23 cellular contexts compared by ENCODE assay signal in the genomic region with DNA sequence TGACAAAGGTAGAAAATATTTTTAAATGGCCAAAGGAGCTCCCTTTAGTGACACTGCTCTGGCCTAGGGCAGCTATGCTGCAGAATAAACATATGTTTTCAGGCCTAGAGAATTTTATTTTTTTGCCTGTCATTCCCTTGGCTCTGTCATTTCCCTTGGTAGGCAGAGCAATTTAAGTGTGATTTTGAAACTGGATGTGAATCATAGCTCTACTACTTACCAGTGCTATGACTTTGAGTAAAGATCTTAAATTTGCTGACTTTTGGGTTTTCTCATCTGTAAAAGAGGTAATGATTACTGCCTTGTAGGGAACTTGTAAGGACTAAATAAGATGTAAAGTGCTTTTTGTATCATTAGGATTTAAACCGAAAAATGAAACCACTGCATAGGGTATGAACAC.
DNase-seq lines count a peak whose midpoint lies in the region; ATAC-seq and TF ChIP-seq lines count a peak whose summit lies in the region.
"Had no signal": no experiment of that assay in that cellular context is flagged by ENCODE, and none has a peak within 500 bp of the region (broad histone marks: within the 10 kb centered on the region; RNA-seq: fewer than 3 reads in every experiment).

No MANE protein-coding gene starts in this region.

- intact Hi-C loops in IMR-90 (cut with micrococcal nuclease): no loop called here

- no peak overlapping the region for H2BK20ac ChIP-seq in IMR-90 (ENCODE audit: low read depth, low read length)

- no peak overlapping the region for H4K91ac ChIP-seq in IMR-90 (ENCODE audit: insufficient read depth, low read depth, low read length)

- H3K4me2 ChIP-seq in IMR-90 (ENCODE audit: low read depth, low read length): no peak overlapping the region
- H3K4me2 ChIP-seq: PC-9, smooth muscle cell had no signal

- BruUV-seq in IMR-90 (replicated peaks; lab: Mats Ljungman, UMichigan): no TSS peak

- ATAC-seq in IMR-90 (ENCODE audit: low read depth): no peak
- ATAC-seq in HG02623 (IDR thresholded peaks at IDR 0.05; ENCODE audit: unreplicated experiment): no peak
- no peak for ATAC-seq in GM19463 (IDR thresholded peaks at IDR 0.05; ENCODE audit: unreplicated experiment)
- ATAC-seq: foreskin keratinocyte; left ventricle myocardium superior; naive thymus-derived CD4-positive, alpha-beta T cell; upper lobe of right lung had no signal

- WGBS in IMR-90 (ENCODE audit: extremely low coverage in 2 of 2, insufficient read length in 1 of 2), 2 experiments: no CpG with 5 or more reads among the region's 1 CpG

- dilution Hi-C loops in IMR-90 (cut with HindIII; ENCODE audit: low sequenced_read_pairs, unreplicated experiment): no loop called here

- no peak overlapping the region for H2AK9ac ChIP-seq in IMR-90 (replicated peaks; ENCODE audit: low read depth, low read length, poor library complexity)

- H3K27ac ChIP-seq in IMR-90 (ENCODE audit: insufficient read depth, low read length): no peak overlapping the region
- H3K27ac ChIP-seq: foreskin keratinocyte, PC-9, upper lobe of right lung, WERI-Rb-1 had no signal

- H3K18ac ChIP-seq in IMR-90 (ENCODE audit: low read depth, low read length): no peak overlapping the region

- H3K9me3 ChIP-seq in IMR-90 (ENCODE audit: control insufficient read depth, insufficient read depth, low read length): no peaks in the 10 kb centered on the region
- H3K9me3 ChIP-seq in adipocyte (ENCODE audit: control insufficient read depth, low read length): no peaks in the 10 kb centered on the region
- H3K9me3 ChIP-seq: upper lobe of right lung had no signal

- no peak overlapping the region for H2BK120ac ChIP-seq in IMR-90 (ENCODE audit: low read depth, low read length)

- no peak overlapping the region for H2AFZ ChIP-seq in IMR-90 (replicated peaks; ENCODE audit: low read length, poor library complexity)
- H2AFZ ChIP-seq: PC-9 had no signal

- H4K8ac ChIP-seq in IMR-90 (ENCODE audit: low read depth in 2 of 2, low read length in 2 of 2): no peak overlapping the region

- no peak overlapping the region for H2BK5ac ChIP-seq in IMR-90 (ENCODE audit: low read depth, low read length, poor library complexity, severe bottlenecking)

- no peak overlapping the region for H2BK15ac ChIP-seq in IMR-90 (ENCODE audit: low read depth, low read length)

- no peak overlapping the region for H4K5ac ChIP-seq in IMR-90 (ENCODE audit: low read depth, low read length)

- in situ Hi-C loops in IMR-90 (cut with MboI; ENCODE audit: low sequenced_read_pairs): no loop called here

- no peak overlapping the region for H3K4me3 ChIP-seq in IMR-90 (ENCODE audit: insufficient read depth, low read depth, low read length)
- H3K4me3 ChIP-seq in adipocyte (ENCODE audit: low read length): no peak overlapping the region
- H3K4me3 ChIP-seq: PC-9, smooth muscle cell, upper lobe of right lung had no signal

- H3K9me1 ChIP-seq in IMR-90 (ENCODE audit: insufficient read depth, low read length): no peaks in the 10 kb centered on the region

- H3K4me1 ChIP-seq in IMR-90 (ENCODE audit: control insufficient read depth, insufficient read depth, low read length) (no peaks in the 10 kb centered on the region), adipocyte (ENCODE audit: control insufficient read depth, insufficient read depth, low read length) (peaks cover 39% of the 10 kb centered on the region)
- H3K4me1 ChIP-seq: foreskin keratinocyte, upper lobe of right lung had no signal

- H3K14ac ChIP-seq in IMR-90 (replicated peaks; ENCODE audit: low read depth, low read length): no peak overlapping the region

- H2AK5ac ChIP-seq in IMR-90 (ENCODE audit: low read depth, low read length): no peak overlapping the region

- TF ChIP-seq RAD21 in IMR-90 (IDR thresholded peaks at IDR 0.05; ENCODE audit: low read length): no peak

- no peak for TF ChIP-seq POLR2A in IMR-90 (IDR thresholded peaks at IDR 0.05; ENCODE audit: low read depth, low read length)

- no peak overlapping the region for H3K4ac ChIP-seq in IMR-90 (ENCODE audit: low read depth, low read length)

- H3K36me3 ChIP-seq in IMR-90 (ENCODE audit: control insufficient read depth, insufficient read depth, low read length) (no peaks in the 10 kb centered on the region), adipocyte (ENCODE audit: control insufficient read depth, insufficient read depth, low read length, severe bottlenecking) (no peaks in the 10 kb centered on the region)
- H3K36me3 ChIP-seq: upper lobe of right lung, WERI-Rb-1 had no signal

- CTCF ChIA-PET in IMR-90 (lab: Yijun Ruan, JAX): no interaction called here

- H3K9ac ChIP-seq in IMR-90 (ENCODE audit: low read depth, low read length): no peak overlapping the region
- H3K9ac ChIP-seq in adipocyte (ENCODE audit: low read length): peak overlapping the region; percentile 13

- H4K20me1 ChIP-seq in IMR-90 (ENCODE audit: insufficient read depth, low read length): no peaks in the 10 kb centered on the region

- peak; percentile 31 for DNase-seq in AG20443 (ENCODE audit: low spot score)
- no peak for DNase-seq in IMR-90
- peak; percentile 4 for DNase-seq in adipocyte (ENCODE audit: low read depth)
- DNase-seq in kidney tubule cell (ENCODE audit: low spot score): peak; percentile 32
- no peak for DNase-seq in NCI-H128 (lab: John Stamatoyannopoulos, UW; ENCODE audit: unreplicated experiment)
- DNase-seq in NCI-H1092 (lab: John Stamatoyannopoulos, UW): no peak
- DNase-seq: ACHN; foreskin keratinocyte; hypothalamus; Kasumi-1; left ventricle myocardium superior; naive thymus-derived CD4-positive, alpha-beta T cell; NCI-H2081 treated with DMSO at 0.1 percent for 48 hours; NCI-H345; occipital lobe; PC-9; SHP77; stimulated activated CD4-positive, alpha-beta T cell treated with anti-CD3 and anti-CD28 coated beads, Interleukin-2, amount 100 ng/mL, for 24 hours; upper lobe of right lung had no signal

- no peak overlapping the region for H3K56ac ChIP-seq in IMR-90 (ENCODE audit: extremely low read depth, insufficient read depth, low read length)

- TF ChIP-seq CTCF in IMR-90 (conservative IDR thresholded peaks at IDR 0.05; ENCODE audit: low read depth, low read length): no peak

- no peaks in the 10 kb centered on the region for H3K79me1 ChIP-seq in IMR-90 (ENCODE audit: low read depth in 1 of 2, low read length in 2 of 2)

- H3K23ac ChIP-seq in IMR-90 (ENCODE audit: low read depth, low read length): no peak overlapping the region

- POLR2A ChIA-PET in IMR-90 (lab: Charles Lee; ENCODE audit: unreplicated experiment): no interaction called here

- no peaks in the 10 kb centered on the region for H3K27me3 ChIP-seq in IMR-90 (ENCODE audit: control insufficient read depth, insufficient read depth, low read length)
- H3K27me3 ChIP-seq in adipocyte (replicated peaks; ENCODE audit: control insufficient read depth, insufficient read depth, low read length): no peaks in the 10 kb centered on the region
- H3K27me3 ChIP-seq: foreskin keratinocyte, upper lobe of right lung had no signal

TF ChIP-seq in IMR-90, 13 proteins besides CTCF, POLR2A, EP300 and RAD21:
- TF ChIP-seq BHLHE40 (IDR thresholded peaks at IDR 0.05; ENCODE audit: low read depth, low read length): no peak
- TF ChIP-seq MAFK (IDR thresholded peaks at IDR 0.05; ENCODE audit: low read depth, low read length): peak; percentile 8; the same call in 1 of the 2 replicates

Comparison
In these comparisons a context has a peak if more than half of its experiments do, and no peak if none do; other contexts are left out.
1. DNase-seq: peak in AG20443 (single experiment), adipocyte (single experiment) and kidney tubule cell (single experiment); none in IMR-90 (single experiment), NCI-H128 (single experiment) and NCI-H1092 (single experiment).